13 cellular contexts compared by ENCODE assay signal in the genomic region with DNA sequence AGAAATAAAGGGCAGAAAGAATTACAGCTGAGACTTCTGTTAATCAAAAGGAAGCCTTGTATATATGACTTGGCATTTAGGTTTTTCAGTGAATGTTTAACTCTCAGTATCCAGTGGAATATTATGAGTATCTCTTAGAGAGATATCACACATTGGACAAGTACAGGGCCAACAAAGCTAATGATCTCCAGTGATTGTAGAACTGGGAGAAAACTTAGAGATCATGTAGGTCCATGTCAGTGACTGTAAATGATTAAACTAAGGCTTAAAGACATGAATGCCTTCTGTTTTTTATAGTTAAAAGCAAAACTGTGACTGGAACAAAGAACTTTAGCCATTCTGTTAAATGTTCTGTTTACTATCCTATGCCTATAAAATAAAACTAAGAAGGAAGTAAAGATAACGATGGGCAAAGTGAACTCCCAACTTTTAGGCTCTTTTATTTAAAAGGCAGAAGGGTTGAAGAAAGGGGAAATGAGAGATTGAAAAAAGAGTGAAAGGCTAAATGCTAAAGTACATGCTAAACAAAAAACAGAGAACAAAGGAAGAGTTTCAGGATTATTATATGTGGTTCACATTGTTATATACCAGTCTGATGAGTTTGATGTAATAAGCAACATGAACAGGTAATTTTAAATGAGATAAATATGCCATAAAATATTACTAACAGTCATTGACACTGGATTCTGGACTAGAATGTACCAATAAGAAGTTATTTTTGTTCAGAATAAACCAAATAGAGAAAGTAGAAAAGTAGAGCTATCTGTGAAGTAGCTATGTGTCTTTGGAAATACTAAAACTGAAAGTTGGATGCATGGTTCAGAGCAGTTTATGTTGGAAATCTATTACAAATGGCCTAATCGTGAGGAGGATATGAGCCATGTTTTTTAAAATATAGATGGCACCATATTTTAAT. TPM values are rescaled to one million over a fixed set of nuclear protein-coding genes. Genes with fewer than 3 reads are reported as not detected.
DNase-seq lines count a peak whose midpoint lies in the region; ATAC-seq and TF ChIP-seq lines count a peak whose summit lies in the region.
"Had no signal": no experiment of that assay in that cellular context is flagged by ENCODE, and none has a peak within 500 bp of the region (broad histone marks: within the 10 kb centered on the region; RNA-seq: fewer than 3 reads in every experiment).

No MANE protein-coding gene starts in this region.

- ATAC-seq in GM21390 (IDR thresholded peaks at IDR 0.05; ENCODE audit: unreplicated experiment) (peak; percentile 46), HG03280 (IDR thresholded peaks at IDR 0.05; ENCODE audit: unreplicated experiment) (peak; percentile 15), upper lobe of right lung (no peak), GM19023 (IDR thresholded peaks at IDR 0.05; ENCODE audit: unreplicated experiment) (no peak)
- ATAC-seq in central memory CD8-positive, alpha-beta T cell (replicated peaks; ENCODE audit: extremely low read depth, poor library complexity, severe bottlenecking), result no peak
- ATAC-seq in effector memory CD8-positive, alpha-beta T cell (replicated peaks), result no peak
- ATAC-seq: psoas muscle had no signal

- peak overlapping the region; percentile 63 for H3K27ac Mint-ChIP-seq in central memory CD8-positive, alpha-beta T cell (ENCODE audit: low read depth)
- no peak overlapping the region for H3K27ac Mint-ChIP-seq in effector memory CD8-positive, alpha-beta T cell
- no peak overlapping the region for H3K27ac Mint-ChIP-seq in nephron progenitor cell
- H3K27ac Mint-ChIP-seq: activated T-cell treated with anti-CD3 and anti-CD28 coated beads, Interleukin-2, amount 50 U/mL, for 24 hours had no signal

- intact Hi-C loops in upper lobe of right lung (cut with DNase I), result no loop called here

- DNase-seq in Caki2 (ENCODE audit: low read depth), result peak; percentile 8
- DNase-seq in central memory CD8-positive, alpha-beta T cell (ENCODE audit: low spot score in 2 of 2), result no peak
- DNase-seq in upper lobe of right lung, result no peak
- DNase-seq in effector memory CD8-positive, alpha-beta T cell, result no peak
- DNase-seq in nephron progenitor cell, result no peak
- DNase-seq: activated T-cell treated with anti-CD3 and anti-CD28 coated beads, Interleukin-2, amount 50 U/mL, for 24 hours; C1 segment of cervical spinal cord; cerebellar nuclear complex; NCI-H2107; psoas muscle had no signal

- peaks cover 30% of the 10 kb centered on the region for H3K36me3 Mint-ChIP-seq in central memory CD8-positive, alpha-beta T cell (ENCODE audit: insufficient read depth)
- H3K36me3 Mint-ChIP-seq in effector memory CD8-positive, alpha-beta T cell (ENCODE audit: insufficient read depth), result peaks cover 38% of the 10 kb centered on the region
- peaks cover 34% of the 10 kb centered on the region for H3K36me3 Mint-ChIP-seq in nephron progenitor cell (ENCODE audit: low read depth)

- H3K4me3 ChIP-seq in upper lobe of right lung, result no peak overlapping the region
- H3K4me3 ChIP-seq: psoas muscle had no signal

- H3K4me3 Mint-ChIP-seq in central memory CD8-positive, alpha-beta T cell, result no peak overlapping the region
- no peak overlapping the region for H3K4me3 Mint-ChIP-seq in effector memory CD8-positive, alpha-beta T cell
- no peak overlapping the region for H3K4me3 Mint-ChIP-seq in nephron progenitor cell
- H3K4me3 Mint-ChIP-seq: activated T-cell treated with anti-CD3 and anti-CD28 coated beads, Interleukin-2, amount 50 U/mL, for 24 hours had no signal

- H3K27me3 Mint-ChIP-seq in central memory CD8-positive, alpha-beta T cell, result no peaks in the 10 kb centered on the region
- H3K27me3 Mint-ChIP-seq in effector memory CD8-positive, alpha-beta T cell, result no peaks in the 10 kb centered on the region
- H3K27me3 Mint-ChIP-seq in nephron progenitor cell (ENCODE audit: low read depth, poor library complexity), result no peaks in the 10 kb centered on the region
- H3K27me3 Mint-ChIP-seq: activated T-cell treated with anti-CD3 and anti-CD28 coated beads, Interleukin-2, amount 50 U/mL, for 24 hours had no signal

- TF ChIP-seq CTCF in upper lobe of right lung (IDR thresholded peaks at IDR 0.05), result no peak
- TF ChIP-seq CTCF in nephron progenitor cell (IDR thresholded peaks at IDR 0.05), result no peak

- H3K27ac ChIP-seq in upper lobe of right lung, result no peak overlapping the region
- H3K27ac ChIP-seq: psoas muscle had no signal

- no peaks in the 10 kb centered on the region for H3K9me3 ChIP-seq in upper lobe of right lung
- H3K9me3 ChIP-seq: psoas muscle had no signal

- no peaks in the 10 kb centered on the region for H3K27me3 ChIP-seq in upper lobe of right lung

- H3K4me1 ChIP-seq in upper lobe of right lung, result no peaks in the 10 kb centered on the region
- H3K4me1 ChIP-seq: psoas muscle had no signal

- no peaks in the 10 kb centered on the region for H3K9me3 Mint-ChIP-seq in central memory CD8-positive, alpha-beta T cell
- no peaks in the 10 kb centered on the region for H3K9me3 Mint-ChIP-seq in effector memory CD8-positive, alpha-beta T cell
- no peaks in the 10 kb centered on the region for H3K9me3 Mint-ChIP-seq in nephron progenitor cell
- H3K9me3 Mint-ChIP-seq: activated T-cell treated with anti-CD3 and anti-CD28 coated beads, Interleukin-2, amount 50 U/mL, for 24 hours had no signal

- H3K4me1 Mint-ChIP-seq in central memory CD8-positive, alpha-beta T cell, result no peaks in the 10 kb centered on the region
- H3K4me1 Mint-ChIP-seq in effector memory CD8-positive, alpha-beta T cell (ENCODE audit: low read depth in 2 of 2), result no peaks in the 10 kb centered on the region
- H3K4me1 Mint-ChIP-seq in nephron progenitor cell, result no peaks in the 10 kb centered on the region

- in situ Hi-C loops in Caki2 (cut with HindIII; ENCODE audit: low pct_unique_long_range_greater_than_20kb, low sequenced_read_pairs), result no loop called here

- H3K36me3 ChIP-seq in upper lobe of right lung, result peaks cover 28% of the 10 kb centered on the region

RNA-seq across cellular contexts. Expression of gene TNFRSF11A, which starts 37.1 kb away (rescaled TPM):
- 1.3 and 4.3 TPM in 2 replicates for total RNA-seq in Caki2 (2014; rRNA removed; shearing (Covaris generic); ENCODE audit: low replicate concordance)
- total RNA-seq in upper lobe of right lung, result 2.5 TPM

Comparison
In these comparisons a context has a peak if more than half of its experiments do, and no peak if none do; other contexts are left out.
1. ATAC-seq: peak in GM21390 (single experiment) and HG03280 (single experiment); none in central memory CD8-positive, alpha-beta T cell (single experiment), upper lobe of right lung (single experiment), effector memory CD8-positive, alpha-beta T cell (single experiment) and GM19023 (single experiment).